ENCODE assay signal across 9 cellular contexts in genomic region chr1:38527373-38527966, GRCh38.
A peak's percentile ranks its signal among the peaks of the same experiment; 100 is the strongest.
DNase-seq lines count a peak whose midpoint lies in the region; ATAC-seq, FAIRE-seq and TF ChIP-seq lines count a peak whose summit lies in the region.
"Had no signal": no experiment of that assay in that cellular context is flagged by ENCODE, and none has a peak within 500 bp of the region (broad histone marks: within the 10 kb centered on the region; RNA-seq: fewer than 3 reads in every experiment).

No MANE protein-coding gene starts in this region.

- H3K4me3 ChIP-seq in bronchial epithelial cell (ENCODE audit: low read depth, low read length): no peak overlapping the region

- DNase-seq in RPMI8226: peak; percentile 67
- peak; percentile 41 for DNase-seq in bronchial epithelial cell (ENCODE audit: low read depth)
- peak; percentile 48 for DNase-seq in stimulated activated CD8-positive, alpha-beta memory T cell treated with anti-CD3 and anti-CD28 coated beads, Interleukin-4, amount 100 ng/mL, for 24 hours (ENCODE audit: low read depth)
- DNase-seq in UCSD-AML1 (lab: John Stamatoyannopoulos, UW; ENCODE audit: unreplicated experiment): no peak
- no peak for DNase-seq in progenitor cell of endocrine pancreas (ENCODE audit: low spot score, unreplicated experiment)
- DNase-seq in NCI-H187 (lab: John Stamatoyannopoulos, UW): no peak
- DNase-seq: IMR-90 had no signal

- no peaks in the 10 kb centered on the region for H3K36me3 ChIP-seq in bronchial epithelial cell (ENCODE audit: control insufficient read depth, insufficient read depth, low read length)

- H3K9me3 Mint-ChIP-seq in progenitor cell of endocrine pancreas (ENCODE audit: low read depth): no peaks in the 10 kb centered on the region

- no peak for FAIRE-seq in bronchial epithelial cell (lab: Jason Lieb, UNC)

- H3K27me3 Mint-ChIP-seq in progenitor cell of endocrine pancreas: peaks cover 27% of the 10 kb centered on the region

- H3K4me1 Mint-ChIP-seq in progenitor cell of endocrine pancreas (ENCODE audit: low read depth): no peaks in the 10 kb centered on the region

- peak; percentile 19 for TF ChIP-seq CTCF in bronchial epithelial cell (IDR thresholded peaks at IDR 0.05; ENCODE audit: insufficient read depth, low read length, severe bottlenecking)
- no peak for TF ChIP-seq CTCF in progenitor cell of endocrine pancreas (IDR thresholded peaks at IDR 0.05; ENCODE audit: unreplicated experiment)

- H3K36me3 Mint-ChIP-seq in progenitor cell of endocrine pancreas (ENCODE audit: insufficient read depth): no peaks in the 10 kb centered on the region

- no peak overlapping the region for H3K4me3 Mint-ChIP-seq in progenitor cell of endocrine pancreas (ENCODE audit: low read depth)

- no peaks in the 10 kb centered on the region for H3K27me3 ChIP-seq in bronchial epithelial cell (ENCODE audit: control insufficient read depth, insufficient read depth, low read length)

- ATAC-seq in GM18508 (IDR thresholded peaks at IDR 0.05; ENCODE audit: insufficient read depth, unreplicated experiment) (peak; percentile 46), HG02571 (IDR thresholded peaks at IDR 0.05; ENCODE audit: unreplicated experiment) (peak; percentile 89)

- no peak overlapping the region for H3K27ac Mint-ChIP-seq in progenitor cell of endocrine pancreas

Comparison
In these comparisons a context has a peak if more than half of its experiments do, and no peak if none do; other contexts are left out.
1. DNase-seq: peak in RPMI8226 (single experiment), bronchial epithelial cell (single experiment) and stimulated activated CD8-positive, alpha-beta memory T cell treated with anti-CD3 and anti-CD28 coated beads, Interleukin-4, amount 100 ng/mL, for 24 hours (single experiment); none in UCSD-AML1 (single experiment), progenitor cell of endocrine pancreas (single experiment) and NCI-H187 (0 of 2).